ENCODE assay signal across 8 cellular contexts in genomic region chr22:38056969-38057841, GRCh38. TPM values are rescaled to one million over a fixed set of nuclear protein-coding genes. Genes with fewer than 3 reads are reported as not detected.
DNase-seq lines count a peak whose midpoint lies in the region; ATAC-seq, FAIRE-seq and TF ChIP-seq lines count a peak whose summit lies in the region.

Gene PICK1, plus strand, starts transcription at chr22:38057404. Its CDS starts 406 bp downstream, at chr22:38057810.

- no peak for FAIRE-seq in D721Med (lab: Jason Lieb, UNC)

- H3K9me3 Mint-ChIP-seq in activated CD4-positive, alpha-beta memory T cell treated with anti-CD3 and anti-CD28 coated beads, Interleukin-2, amount 10 ng/mL, durations not matched to agents 7 days and 5 days: no peaks in the 10 kb centered on the region

- H3K27me3 ChIP-seq in dorsolateral prefrontal cortex (no peaks in the 10 kb centered on the region), left lung (no peaks in the 10 kb centered on the region)

- DNase-seq in D721Med (ENCODE audit: insufficient read length, low spot score): peak; percentile 68
- peak; percentile 98 for DNase-seq in NCI-H69 (lab: John Stamatoyannopoulos, UW)
- DNase-seq in activated CD4-positive, alpha-beta memory T cell treated with anti-CD3 and anti-CD28 coated beads, Interleukin-2, amount 10 ng/mL, durations not matched to agents 7 days and 5 days: peak; percentile 85
- peak; percentile 81 to 99 (median 96) for DNase-seq in dorsolateral prefrontal cortex
- peak; percentile 90 to 95 for DNase-seq in left lung
- peak; percentile 81 to 85 for DNase-seq in stimulated activated CD4-positive, alpha-beta T cell treated with anti-CD3 and anti-CD28 coated beads, Interleukin-2, amount 100 ng/mL, for 24 hours

- POLR2A ChIA-PET in activated CD4-positive, alpha-beta memory T cell treated with anti-CD3 and anti-CD28 coated beads, Interleukin-2, amount 10 ng/mL, durations not matched to agents 7 days and 5 days (lab: Charles Lee): interaction anchor here (0.7 to 1.2 kb wide), 5 partner anchors 13 to 513 kb away, joined by 3 to 4 read pairs (median 3); partner anchors contain the start of gene DMC1

- peaks cover 8% of the 10 kb centered on the region for H3K36me3 Mint-ChIP-seq in activated CD4-positive, alpha-beta memory T cell treated with anti-CD3 and anti-CD28 coated beads, Interleukin-2, amount 10 ng/mL, durations not matched to agents 7 days and 5 days (ENCODE audit: low read depth)

- peaks cover 19% of the 10 kb centered on the region for H3K4me1 Mint-ChIP-seq in activated CD4-positive, alpha-beta memory T cell treated with anti-CD3 and anti-CD28 coated beads, Interleukin-2, amount 10 ng/mL, durations not matched to agents 7 days and 5 days

- H3K27ac Mint-ChIP-seq in activated CD4-positive, alpha-beta memory T cell treated with anti-CD3 and anti-CD28 coated beads, Interleukin-2, amount 10 ng/mL, durations not matched to agents 7 days and 5 days: peak within 1 kb of the TSS; percentile 87

- H3K36me3 ChIP-seq in left lung: peaks cover 0 to 28% of the 10 kb centered on the region in 2 donors

- H3K27me3 Mint-ChIP-seq in activated CD4-positive, alpha-beta memory T cell treated with anti-CD3 and anti-CD28 coated beads, Interleukin-2, amount 10 ng/mL, durations not matched to agents 7 days and 5 days: no peaks in the 10 kb centered on the region

- H3K9me3 ChIP-seq in left lung: no peaks in the 10 kb centered on the region

- peak within 1 kb of the TSS; percentile 44 to 90 (median 77) for H3K4me3 ChIP-seq in dorsolateral prefrontal cortex
- peak within 1 kb of the TSS; percentile 61 to 65 for H3K4me3 ChIP-seq in left lung

- H3K4me1 ChIP-seq in left lung: peaks cover 0 to 10% of the 10 kb centered on the region in 2 donors

- intact Hi-C loops in dorsolateral prefrontal cortex (cut with DNase I): loop anchor here in 1 of 2 donors (5.0 kb wide), 1 partner anchor 450 kb away; the partner anchor contains the start of gene DDX17
- intact Hi-C loops in left lung (cut with DNase I): no loop called here

- H3K4me3 Mint-ChIP-seq in activated CD4-positive, alpha-beta memory T cell treated with anti-CD3 and anti-CD28 coated beads, Interleukin-2, amount 10 ng/mL, durations not matched to agents 7 days and 5 days: peak within 1 kb of the TSS; percentile 88

- H3K27ac ChIP-seq in dorsolateral prefrontal cortex: peak within 1 kb of the TSS; percentile 60 to 100 (median 96)
- peak within 1 kb of the TSS; percentile 79 to 95 for H3K27ac ChIP-seq in left lung

- CTCF ChIA-PET in activated CD4-positive, alpha-beta memory T cell treated with anti-CD3 and anti-CD28 coated beads, Interleukin-2, amount 10 ng/mL, durations not matched to agents 7 days and 5 days (lab: Charles Lee): interaction anchor here (0.9 to 1.1 kb wide), 2 partner anchors 9 to 41 kb away, joined by 3 to 4 read pairs; no protein-coding TSS in a partner anchor

- TF ChIP-seq CTCF in D721Med (IDR thresholded peaks at IDR 0.05; ENCODE audit: insufficient read depth, missing control alignments) (no peak), dorsolateral prefrontal cortex (IDR thresholded peaks at IDR 0.05 in 54 of 56, conservative IDR thresholded peaks at IDR 0.05 in 2 of 56; ENCODE audit: low read depth in 1 of 56, partially characterized antibody in 56 of 56) (peak in 29 of 56 donors; percentile 11 to 49 (median 28)), left lung (IDR thresholded peaks at IDR 0.05) (no peak)

- ATAC-seq in HG03039 (IDR thresholded peaks at IDR 0.05; ENCODE audit: unreplicated experiment) (peak; percentile 47), left lung (peak; percentile 93), GM18520 (IDR thresholded peaks at IDR 0.05; ENCODE audit: unreplicated experiment) (no peak)

RNA-seq across cellular contexts. Expression of gene PICK1, which starts in this region (rescaled TPM):
- 10 to 100 TPM; 11.4 to 12.7 TPM for total RNA-seq in activated CD4-positive, alpha-beta memory T cell treated with anti-CD3 and anti-CD28 coated beads, Interleukin-2, amount 10 ng/mL, durations not matched to agents 7 days and 5 days
- total RNA-seq in dorsolateral prefrontal cortex (100 to 1,000 TPM in 12 of 120 experiments, 10 to 100 TPM in 108; 45.5 to 186 (median 75.9) TPM), left lung (10 to 100 TPM; 30.9 to 39.5 TPM)

Comparison
In these comparisons a context has a peak if more than half of its experiments do, and no peak if none do; other contexts are left out.
1. CTCF ChIP-seq: peak in dorsolateral prefrontal cortex (29 of 56); none in D721Med (single experiment) and left lung (0 of 2).
2. Peak in every context shown above with its lines, with median percentiles within 50 percentile points of each other: DNase-seq.